In genomic region chrX:22686138-22686541, GRCh38 we compare ENCODE assay signal across 9 cellular contexts.
DNase-seq lines count a peak whose midpoint lies in the region; ATAC-seq, FAIRE-seq and TF ChIP-seq lines count a peak whose summit lies in the region.
"Had no signal": no experiment of that assay in that cellular context is flagged by ENCODE, and none has a peak within 500 bp of the region (broad histone marks: within the 10 kb centered on the region; RNA-seq: fewer than 3 reads in every experiment).

No MANE protein-coding gene starts in this region.

- DNase-seq in Caki2 (ENCODE audit: low read depth) (peak; percentile 90), NCI-H146 (lab: John Stamatoyannopoulos, UW) (peak; percentile 93), astrocyte (ENCODE audit: low read depth) (peak; percentile 89), kidney glomerular epithelial cell (lab: John Stamatoyannopoulos, UW) (peak; percentile 63), HepG2 (ENCODE audit: low spot score) (no peak), HuH-7 (ENCODE audit: low spot score) (no peak), GF-D8 (lab: John Stamatoyannopoulos, UW) (no peak)
- DNase-seq: activated effector memory CD4-positive, alpha-beta T cell treated with Interleukin-2 at 50 U/mL for 16 hours had no signal

- no peaks in the 10 kb centered on the region for H3K36me3 ChIP-seq in astrocyte (ENCODE audit: insufficient read depth, low read length)
- no peaks in the 10 kb centered on the region for H3K36me3 ChIP-seq in HepG2 (replicated peaks in 1 of 2; ENCODE audit: control insufficient read depth in 1 of 2, insufficient read depth in 2 of 2, low read length in 2 of 2)

- H3K4me3 ChIP-seq in astrocyte (ENCODE audit: insufficient read depth, low read depth, low read length), result no peak overlapping the region
- H3K4me3 ChIP-seq in HepG2 (replicated peaks in 1 of 3; ENCODE audit: insufficient read depth in 1 of 3, low read depth in 2 of 3, low read length in 3 of 3), result no peak overlapping the region

- H3K79me2 ChIP-seq in astrocyte (ENCODE audit: insufficient read depth, low read length) (no peaks in the 10 kb centered on the region), HepG2 (ENCODE audit: insufficient read depth, low read length) (no peaks in the 10 kb centered on the region)

- ATAC-seq in HepG2 (no peak), GM19035 (IDR thresholded peaks at IDR 0.05; ENCODE audit: unreplicated experiment) (no peak)

- in situ Hi-C loops in Caki2 (cut with HindIII; ENCODE audit: low pct_unique_long_range_greater_than_20kb, low sequenced_read_pairs), result no loop called here
- in situ Hi-C loops in HepG2 (cut with HindIII; ENCODE audit: extremely low pct_ligation_motif_present, low pct_unique_long_range_greater_than_20kb), result no loop called here

- H3K36me3 Mint-ChIP-seq in astrocyte (ENCODE audit: low read depth, unreplicated experiment), result no peaks in the 10 kb centered on the region

- H3K4me1 Mint-ChIP-seq in astrocyte (ENCODE audit: low read depth, unreplicated experiment), result peaks cover 17% of the 10 kb centered on the region

- FAIRE-seq in astrocyte (lab: Jason Lieb, UNC) (no peak), HepG2 (lab: Jason Lieb, UNC) (no peak)

- no peak overlapping the region for H3K9ac ChIP-seq in astrocyte (ENCODE audit: low read length)
- H3K9ac ChIP-seq in HepG2 (ENCODE audit: insufficient read depth, low read depth, low read length), result no peak overlapping the region

- intact Hi-C loops in HepG2 (cut with micrococcal nuclease; ENCODE audit: unreplicated experiment), result no loop called here

- CTCF ChIA-PET in HepG2 (lab: Yijun Ruan, JAX; ENCODE audit: low intra/inter-chr PET ratio, low total read pairs), result no interaction called here

- no peaks in the 10 kb centered on the region for H3K27me3 Mint-ChIP-seq in astrocyte (ENCODE audit: low read depth, unreplicated experiment)

- H3K4me1 ChIP-seq in astrocyte (ENCODE audit: insufficient read depth, low read length), result peaks cover 8% of the 10 kb centered on the region
- H3K4me1 ChIP-seq in HepG2 (ENCODE audit: insufficient read depth, low read length), result no peaks in the 10 kb centered on the region

- no peak for TF ChIP-seq CTCF in astrocyte (IDR thresholded peaks at IDR 0.05; ENCODE audit: insufficient read depth, low read depth, low read length)
- no peak for TF ChIP-seq CTCF in HepG2 (CRISPR knock-in tag; IDR thresholded peaks at IDR 0.05)

- no peak overlapping the region for H3K27ac Mint-ChIP-seq in astrocyte (ENCODE audit: unreplicated experiment)

- no peak overlapping the region for H2AFZ ChIP-seq in astrocyte (ENCODE audit: low read depth, low read length)
- H2AFZ ChIP-seq in HepG2 (ENCODE audit: low read length), result no peak overlapping the region

- no peaks in the 10 kb centered on the region for H3K27me3 ChIP-seq in astrocyte (ENCODE audit: insufficient read depth, low read length)
- H3K27me3 ChIP-seq in HepG2 (ENCODE audit: control insufficient read depth in 1 of 2, insufficient read depth in 2 of 2, low read length in 2 of 2), result no peaks in the 10 kb centered on the region

- H3K27ac ChIP-seq in astrocyte (ENCODE audit: low read depth, low read length), result no peak overlapping the region
- H3K27ac ChIP-seq in HepG2 (ENCODE audit: extremely low read length, insufficient read depth, low read length), result no peak overlapping the region

- no TSS peak for BruUV-seq in HepG2 (replicated peaks; lab: Mats Ljungman, UMichigan)

- WGBS in HepG2 (ENCODE audit: low lambda C conversion rate), result 0% methylated on average over 2 of the region's 7 CpGs

- H4K20me1 ChIP-seq in astrocyte (ENCODE audit: insufficient read depth, low read length) (no peaks in the 10 kb centered on the region), HepG2 (ENCODE audit: insufficient read depth, low read length) (no peaks in the 10 kb centered on the region)

- H3K9me3 Mint-ChIP-seq in astrocyte (ENCODE audit: unreplicated experiment), result no peaks in the 10 kb centered on the region

- no peak for TF ChIP-seq RAD21 in HepG2 (CRISPR knock-in tag; IDR thresholded peaks at IDR 0.05)

- POLR2A ChIA-PET in HepG2 (lab: Yijun Ruan, JAX), result no interaction called here

- H3K4me2 ChIP-seq in astrocyte (ENCODE audit: low read length) (peak overlapping the region; percentile 58), HepG2 (ENCODE audit: low read depth, low read length) (no peak overlapping the region)

- TF ChIP-seq POLR2A in HepG2 (IDR thresholded peaks at IDR 0.05; ENCODE audit: insufficient read depth in 1 of 2, low read depth in 2 of 2, low read length in 2 of 2), result no peak

- TF ChIP-seq EP300 in HepG2 (IDR thresholded peaks at IDR 0.05; ENCODE audit: low read depth in 2 of 2, low read length in 2 of 2) (no peak), HepG2 (CRISPR knock-in tag; IDR thresholded peaks at IDR 0.05; ENCODE audit: borderline replicate concordance) (no peak)

- H3K9me3 ChIP-seq in astrocyte (ENCODE audit: insufficient read depth, low read depth, low read length) (no peaks in the 10 kb centered on the region), HepG2 (ENCODE audit: low read length) (no peaks in the 10 kb centered on the region)

- H3K4me3 Mint-ChIP-seq in astrocyte (ENCODE audit: unreplicated experiment), result no peak overlapping the region

TF ChIP-seq in HepG2, 621 proteins besides CTCF, POLR2A, EP300 and RAD21:
- TF ChIP-seq FOSL2 (CRISPR knock-in tag; IDR thresholded peaks at IDR 0.05) (no peak), ATF4 (CRISPR knock-in tag; IDR thresholded peaks at IDR 0.05) (0 out of 4 replicates have a peak, but pooled peaks of 1 of the 2 experiments have one; percentile 18)

Comparison
In these comparisons a context has a peak if more than half of its experiments do, and no peak if none do; other contexts are left out.
1. DNase-seq: peak in Caki2 (single experiment), NCI-H146 (single experiment), astrocyte (single experiment) and kidney glomerular epithelial cell (single experiment); none in HepG2 (single experiment), HuH-7 (single experiment) and GF-D8 (single experiment).